ENCODE assay signal across 19 cellular contexts in the genomic region with DNA sequence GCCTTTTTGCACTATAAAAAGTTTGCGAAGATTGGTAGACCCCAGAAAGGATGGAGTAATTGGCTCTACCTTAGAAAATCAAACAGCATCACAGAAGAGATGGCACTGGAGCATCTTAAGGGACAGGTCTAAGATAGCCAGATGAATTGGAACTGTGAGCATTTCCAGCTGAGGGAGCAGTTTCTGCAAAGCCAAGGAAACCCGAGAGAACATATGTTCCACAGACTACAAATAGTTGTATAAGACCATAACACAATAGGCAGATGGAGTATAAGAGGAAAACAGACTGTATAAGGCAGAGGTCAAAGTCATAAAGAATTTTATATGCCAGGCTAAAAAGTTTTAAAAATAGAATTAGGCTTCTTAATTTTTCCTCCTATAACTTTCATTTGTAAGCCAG.
"Had no signal": no experiment of that assay in that cellular context is flagged by ENCODE, and none has a peak within 500 bp of the region (broad histone marks: within the 10 kb centered on the region; RNA-seq: fewer than 3 reads in every experiment).

No MANE protein-coding gene starts in this region.

- DNase-seq: activated CD4-positive, alpha-beta T cell treated with anti-CD3 and anti-CD28 coated beads for 1 hour; activated CD4-positive, alpha-beta T cell treated with anti-CD3 and anti-CD28 coated beads, Interleukin-2, amount 50 U/mL, for 1 hour; activated CD8-positive, alpha-beta T cell treated with anti-CD3 and anti-CD28 coated beads, Interleukin-2, amount 10 ng/mL, durations not matched to agents 7 days and 5 days; activated gamma-delta T cell treated with Interleukin-2 at 50 U/mL for 16 hours; aorta; dermis blood vessel endothelial cell; effector CD8-positive, alpha-beta T cell; foreskin melanocyte; islet precursor cell; lower lobe of right lung; naive thymus-derived CD4-positive, alpha-beta T cell; posterior cingulate gyrus; stimulated activated CD4-positive, alpha-beta T cell treated with anti-CD3 and anti-CD28 coated beads, Interleukin-4, amount 100 ng/mL, for 1 hour; stimulated activated naive CD4-positive, alpha-beta T cell; T-cell; upper lobe of left lung had no signal

- ATAC-seq: activated CD8-positive, alpha-beta T cell treated with anti-CD3 and anti-CD28 coated beads, Interleukin-2, amount 10 ng/mL, durations not matched to agents 7 days and 5 days; lower lobe of right lung; naive thymus-derived CD4-positive, alpha-beta T cell; sciatic nerve; T-cell had no signal

- H3K4me3 ChIP-seq: lower lobe of right lung, smooth muscle cell, thoracic aorta, upper lobe of left lung had no signal

- H3K9me3 ChIP-seq: lower lobe of right lung, thoracic aorta, upper lobe of left lung had no signal

- H3K27me3 ChIP-seq: upper lobe of left lung had no signal

- H3K27ac ChIP-seq: lower lobe of right lung, thoracic aorta, upper lobe of left lung had no signal
